ENCODE assay signal across 1 cellular context in the genomic region with DNA sequence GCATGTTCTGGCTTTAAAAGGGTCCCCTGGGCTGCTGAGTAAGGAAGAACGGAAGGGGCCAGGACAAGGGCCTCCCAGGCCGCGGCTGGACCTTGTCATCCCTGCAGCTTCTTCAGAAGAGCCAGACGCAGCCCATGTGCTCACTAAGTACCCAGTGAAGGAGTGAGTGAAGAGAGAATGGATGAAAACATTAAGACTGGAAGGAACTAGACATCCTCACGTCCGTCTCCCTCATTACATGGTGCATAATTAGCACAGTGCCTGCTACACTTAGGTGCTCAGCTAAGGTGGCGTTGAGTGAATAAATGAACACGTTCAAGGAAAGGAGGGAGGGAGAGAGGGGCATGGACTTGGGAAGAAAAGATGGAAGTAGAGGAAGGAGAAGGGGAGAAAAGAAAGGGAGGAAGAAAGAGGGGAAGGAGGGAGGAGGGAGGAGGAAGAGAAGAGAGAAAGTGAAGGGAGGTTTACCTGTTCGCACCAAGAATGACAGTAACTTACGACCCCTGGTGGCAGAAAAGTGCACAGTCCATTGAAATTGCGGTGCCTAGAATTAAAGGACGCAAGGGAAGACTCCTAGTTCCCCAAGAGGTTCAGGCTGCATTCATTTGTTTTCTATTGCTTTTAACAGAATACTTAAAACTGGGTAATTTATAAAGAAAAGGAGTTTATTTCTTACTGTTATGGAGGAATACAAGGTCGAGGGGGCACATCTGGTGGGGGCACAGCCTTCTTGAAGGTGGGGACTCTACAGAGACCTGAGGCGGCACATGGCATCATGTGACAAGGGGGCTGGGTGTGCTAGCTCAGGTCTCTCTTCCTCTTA.
TF ChIP-seq lines count a peak whose summit lies in the region.

No MANE protein-coding gene starts in this region.

TF ChIP-seq in WTC11, 78 proteins besides CTCF, POLR2A, EP300 and RAD21 (continued from another document):
- TF ChIP-seq, protein P1, sequence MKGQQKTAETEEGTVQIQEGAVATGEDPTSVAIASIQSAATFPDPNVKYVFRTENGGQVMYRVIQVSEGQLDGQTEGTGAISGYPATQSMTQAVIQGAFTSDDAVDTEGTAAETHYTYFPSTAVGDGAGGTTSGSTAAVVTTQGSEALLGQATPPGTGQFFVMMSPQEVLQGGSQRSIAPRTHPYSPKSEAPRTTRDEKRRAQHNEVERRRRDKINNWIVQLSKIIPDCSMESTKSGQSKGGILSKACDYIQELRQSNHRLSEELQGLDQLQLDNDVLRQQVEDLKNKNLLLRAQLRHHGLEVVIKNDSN (CRISPR knock-in tag; IDR thresholded peaks at IDR 0.05), result peak; percentile 23; the same call in 1 of the 2 replicates
